Comparison of ENCODE assay signal across 34 cellular contexts in genomic region chr5:140791111-140791510, GRCh38. TPM values are rescaled to one million over a fixed set of nuclear protein-coding genes. Genes with fewer than 3 reads are reported as not detected.
"Had no signal": no experiment of that assay in that cellular context is flagged by ENCODE, and none has a peak within 500 bp of the region (broad histone marks: within the 10 kb centered on the region; RNA-seq: fewer than 3 reads in every experiment).

No MANE protein-coding gene starts in this region.

- H3K27me3 Mint-ChIP-seq: activated CD4-positive, alpha-beta T cell treated with anti-CD3 and anti-CD28 coated beads, Interleukin-2, amount 10 ng/mL, durations not matched to agents 24 days and 14 days had no signal

- H3K4me3 ChIP-seq: mucosa of descending colon, right atrium auricular region, smooth muscle cell, stomach, thyroid gland, upper lobe of left lung had no signal

- H3K27ac Mint-ChIP-seq: activated CD4-positive, alpha-beta memory T cell treated with anti-CD3 and anti-CD28 coated beads for 36 hours; activated CD4-positive, alpha-beta T cell treated with anti-CD3 and anti-CD28 coated beads, Interleukin-2, amount 10 ng/mL, durations not matched to agents 24 days and 14 days; activated naive CD4-positive, alpha-beta T cell treated with anti-CD3 and anti-CD28 coated beads for 36 hours; activated naive CD8-positive, alpha-beta T cell treated with anti-CD3 and anti-CD28 coated beads, Interleukin-2, amount 10 ng/mL, durations not matched to agents 7 days and 5 days; activated T-helper 1 cell treated with anti-CD3 and anti-CD28 coated beads, Interleukin-12 subunit alpha, Interleukin-12 subunit beta, Interleukin-2, Interleukin-4 antibody, amounts not matched to agents 30 ng/mL and 10 ng/mL and 1 ng/mL, durations not matched to agents 14 hours and 24 hours and 36 hours; natural killer cell treated with Interleukin-12 subunit alpha and Interleukin-12 subunit beta and Interleukin-15 and Interleukin-18, amount 100 ng/mL, for 72 hours; stimulated activated naive B cell treated with anti-CD40 and anti-IgM and Interleukin-4, amounts not matched to agents 10 μg/mL and 1 μg/mL and 100 μg/mL, for 72 hours had no signal

- H3K4me1 ChIP-seq: right atrium auricular region, stomach, thyroid gland, upper lobe of left lung had no signal

- H3K27me3 ChIP-seq: right atrium auricular region, thyroid gland, upper lobe of left lung had no signal

- H3K36me3 ChIP-seq: right atrium auricular region, stomach, thyroid gland, upper lobe of left lung had no signal

- ATAC-seq: activated CD4-positive, CD25-positive, alpha-beta regulatory T cell treated with anti-CD3 and anti-CD28 coated beads, Interleukin-2, amount 50 U/mL, for 24 hours; left cardiac atrium; left ventricle myocardium superior; mucosa of descending colon; natural killer cell treated with Interleukin-12 subunit alpha and Interleukin-12 subunit beta and Interleukin-15 and Interleukin-18, amount 100 ng/mL, for 72 hours; stimulated activated naive B cell treated with anti-CD40 and anti-IgM and Interleukin-4, amounts not matched to agents 10 μg/mL and 1 μg/mL and 100 μg/mL, for 72 hours had no signal

- DNase-seq: activated CD4-positive, alpha-beta memory T cell treated with anti-CD3 and anti-CD28 coated beads for 36 hours; activated CD4-positive, alpha-beta T cell treated with anti-CD3 and anti-CD28 coated beads, Interleukin-2, amount 10 ng/mL, durations not matched to agents 24 days and 14 days; activated CD8-positive, alpha-beta memory T cell treated with anti-CD3 and anti-CD28 coated beads, Interleukin-2, amount 50 U/mL, for 4 hours; activated effector memory CD4-positive, alpha-beta T cell treated with anti-CD3 and anti-CD28 coated beads, Interleukin-2, amount 50 U/mL, for 16 hours; activated naive CD4-positive, alpha-beta T cell treated with anti-CD3 and anti-CD28 coated beads for 36 hours; activated naive CD8-positive, alpha-beta T cell treated with anti-CD3 and anti-CD28 coated beads, Interleukin-2, amount 10 ng/mL, durations not matched to agents 7 days and 5 days; activated T-cell treated with anti-CD3 and anti-CD28 coated beads, Interleukin-2, amount 50 U/mL, for 1 hour; central memory CD4-positive, alpha-beta T cell; foreskin fibroblast; head of caudate nucleus; hippocampal formation; left cardiac atrium; left ventricle myocardium superior; mucosa of descending colon; stimulated activated CD4-positive, alpha-beta T cell treated with anti-CD3 and anti-CD28 coated beads, Interleukin-1b, Interleukin-23, amount 100 ng/mL, for 48 hours; stimulated activated CD4-positive, alpha-beta T cell treated with anti-CD3 and anti-CD28 coated beads, Interleukin-4, amount 100 ng/mL, for 4 hours; stimulated activated CD8-positive, alpha-beta memory T cell treated with anti-CD3 and anti-CD28 coated beads, Interleukin-4, amount 100 ng/mL, for 48 hours; stimulated activated naive B cell treated with anti-CD40 and anti-IgM and Interleukin-4, amounts not matched to agents 10 μg/mL and 1 μg/mL and 100 μg/mL, for 72 hours; stomach; thyroid gland; upper lobe of left lung had no signal

- H3K36me3 Mint-ChIP-seq: activated naive CD8-positive, alpha-beta T cell treated with anti-CD3 and anti-CD28 coated beads, Interleukin-2, amount 10 ng/mL, durations not matched to agents 7 days and 5 days had no signal

- H3K27ac ChIP-seq: right atrium auricular region, stomach, thyroid gland, upper lobe of left lung, VCaP had no signal

- H3K4me1 Mint-ChIP-seq: activated CD4-positive, alpha-beta T cell treated with anti-CD3 and anti-CD28 coated beads, Interleukin-2, amount 10 ng/mL, durations not matched to agents 24 days and 14 days; activated naive CD8-positive, alpha-beta T cell treated with anti-CD3 and anti-CD28 coated beads, Interleukin-2, amount 10 ng/mL, durations not matched to agents 7 days and 5 days; stimulated activated naive B cell treated with anti-CD40 and anti-IgM and Interleukin-4, amounts not matched to agents 10 μg/mL and 1 μg/mL and 100 μg/mL, for 72 hours had no signal

- H3K4me3 Mint-ChIP-seq: activated CD4-positive, alpha-beta memory T cell treated with anti-CD3 and anti-CD28 coated beads for 36 hours; activated CD4-positive, alpha-beta T cell treated with anti-CD3 and anti-CD28 coated beads, Interleukin-2, amount 10 ng/mL, durations not matched to agents 24 days and 14 days; activated naive CD4-positive, alpha-beta T cell treated with anti-CD3 and anti-CD28 coated beads for 36 hours; activated naive CD8-positive, alpha-beta T cell treated with anti-CD3 and anti-CD28 coated beads, Interleukin-2, amount 10 ng/mL, durations not matched to agents 7 days and 5 days; activated T-helper 1 cell treated with anti-CD3 and anti-CD28 coated beads, Interleukin-12 subunit alpha, Interleukin-12 subunit beta, Interleukin-2, Interleukin-4 antibody, amounts not matched to agents 30 ng/mL and 10 ng/mL and 1 ng/mL, durations not matched to agents 14 hours and 24 hours and 36 hours; natural killer cell treated with Interleukin-12 subunit alpha and Interleukin-12 subunit beta and Interleukin-15 and Interleukin-18, amount 100 ng/mL, for 72 hours; stimulated activated naive B cell treated with anti-CD40 and anti-IgM and Interleukin-4, amounts not matched to agents 10 μg/mL and 1 μg/mL and 100 μg/mL, for 72 hours had no signal

RNA-seq across cellular contexts. Expression of gene PCDHA2, which starts 3.5 kb away (rescaled TPM):
- total RNA-seq: activated CD4-positive, alpha-beta memory T cell treated with anti-CD3 and anti-CD28 coated beads for 36 hours; activated CD4-positive, alpha-beta T cell treated with anti-CD3 and anti-CD28 coated beads, Interleukin-2, amount 10 ng/mL, durations not matched to agents 24 days and 14 days; activated CD8-positive, alpha-beta memory T cell treated with anti-CD3 and anti-CD28 coated beads for 36 hours; activated naive CD4-positive, alpha-beta T cell treated with anti-CD3 and anti-CD28 coated beads for 36 hours; activated naive CD8-positive, alpha-beta T cell treated with anti-CD3 and anti-CD28 coated beads, Interleukin-2, amount 10 ng/mL, durations not matched to agents 7 days and 5 days; activated T-helper 1 cell treated with anti-CD3 and anti-CD28 coated beads, Interleukin-12 subunit alpha, Interleukin-12 subunit beta, Interleukin-2, Interleukin-4 antibody, amounts not matched to agents 30 ng/mL and 10 ng/mL and 1 ng/mL, durations not matched to agents 14 hours and 24 hours and 36 hours; endothelial cell of umbilical vein; left cardiac atrium; left ventricle myocardium superior; mesenteric fat pad; myocyte; natural killer cell treated with Interleukin-12 subunit alpha and Interleukin-12 subunit beta and Interleukin-15 and Interleukin-18, amount 100 ng/mL, for 72 hours had no signal

RNA-seq across cellular contexts. Expression of gene PCDHA1, which starts 5.2 kb away (rescaled TPM):
- total RNA-seq: activated CD4-positive, alpha-beta memory T cell treated with anti-CD3 and anti-CD28 coated beads for 36 hours; activated CD4-positive, alpha-beta T cell treated with anti-CD3 and anti-CD28 coated beads, Interleukin-2, amount 10 ng/mL, durations not matched to agents 24 days and 14 days; activated CD8-positive, alpha-beta memory T cell treated with anti-CD3 and anti-CD28 coated beads for 36 hours; activated naive CD4-positive, alpha-beta T cell treated with anti-CD3 and anti-CD28 coated beads for 36 hours; activated naive CD8-positive, alpha-beta T cell treated with anti-CD3 and anti-CD28 coated beads, Interleukin-2, amount 10 ng/mL, durations not matched to agents 7 days and 5 days; activated T-helper 1 cell treated with anti-CD3 and anti-CD28 coated beads, Interleukin-12 subunit alpha, Interleukin-12 subunit beta, Interleukin-2, Interleukin-4 antibody, amounts not matched to agents 30 ng/mL and 10 ng/mL and 1 ng/mL, durations not matched to agents 14 hours and 24 hours and 36 hours; astrocyte; endothelial cell of umbilical vein; left cardiac atrium; left ventricle myocardium superior; mesenteric fat pad; myocyte; natural killer cell treated with Interleukin-12 subunit alpha and Interleukin-12 subunit beta and Interleukin-15 and Interleukin-18, amount 100 ng/mL, for 72 hours; omental fat pad; pulmonary artery endothelial cell; right atrium auricular region; smooth muscle cell had no signal

RNA-seq across cellular contexts. Expression of gene PCDHA3, which starts 9.7 kb away (rescaled TPM):
- total RNA-seq: activated CD4-positive, alpha-beta memory T cell treated with anti-CD3 and anti-CD28 coated beads for 36 hours; activated CD4-positive, alpha-beta T cell treated with anti-CD3 and anti-CD28 coated beads, Interleukin-2, amount 10 ng/mL, durations not matched to agents 24 days and 14 days; activated CD8-positive, alpha-beta memory T cell treated with anti-CD3 and anti-CD28 coated beads for 36 hours; activated naive CD4-positive, alpha-beta T cell treated with anti-CD3 and anti-CD28 coated beads for 36 hours; activated naive CD8-positive, alpha-beta T cell treated with anti-CD3 and anti-CD28 coated beads, Interleukin-2, amount 10 ng/mL, durations not matched to agents 7 days and 5 days; activated T-helper 1 cell treated with anti-CD3 and anti-CD28 coated beads, Interleukin-12 subunit alpha, Interleukin-12 subunit beta, Interleukin-2, Interleukin-4 antibody, amounts not matched to agents 30 ng/mL and 10 ng/mL and 1 ng/mL, durations not matched to agents 14 hours and 24 hours and 36 hours; natural killer cell treated with Interleukin-12 subunit alpha and Interleukin-12 subunit beta and Interleukin-15 and Interleukin-18, amount 100 ng/mL, for 72 hours had no signal

RNA-seq across cellular contexts. Expression of gene PCDHA4, which starts 15.8 kb away (rescaled TPM):
- total RNA-seq: activated CD4-positive, alpha-beta memory T cell treated with anti-CD3 and anti-CD28 coated beads for 36 hours; activated CD4-positive, alpha-beta T cell treated with anti-CD3 and anti-CD28 coated beads, Interleukin-2, amount 10 ng/mL, durations not matched to agents 24 days and 14 days; activated CD8-positive, alpha-beta memory T cell treated with anti-CD3 and anti-CD28 coated beads for 36 hours; activated naive CD4-positive, alpha-beta T cell treated with anti-CD3 and anti-CD28 coated beads for 36 hours; activated naive CD8-positive, alpha-beta T cell treated with anti-CD3 and anti-CD28 coated beads, Interleukin-2, amount 10 ng/mL, durations not matched to agents 7 days and 5 days; activated T-helper 1 cell treated with anti-CD3 and anti-CD28 coated beads, Interleukin-12 subunit alpha, Interleukin-12 subunit beta, Interleukin-2, Interleukin-4 antibody, amounts not matched to agents 30 ng/mL and 10 ng/mL and 1 ng/mL, durations not matched to agents 14 hours and 24 hours and 36 hours; natural killer cell treated with Interleukin-12 subunit alpha and Interleukin-12 subunit beta and Interleukin-15 and Interleukin-18, amount 100 ng/mL, for 72 hours had no signal

RNA-seq across cellular contexts. Expression of gene PCDHA5, which starts 30.3 kb away (rescaled TPM):
- total RNA-seq: activated CD4-positive, alpha-beta memory T cell treated with anti-CD3 and anti-CD28 coated beads for 36 hours; activated CD4-positive, alpha-beta T cell treated with anti-CD3 and anti-CD28 coated beads, Interleukin-2, amount 10 ng/mL, durations not matched to agents 24 days and 14 days; activated CD8-positive, alpha-beta memory T cell treated with anti-CD3 and anti-CD28 coated beads for 36 hours; activated naive CD4-positive, alpha-beta T cell treated with anti-CD3 and anti-CD28 coated beads for 36 hours; activated naive CD8-positive, alpha-beta T cell treated with anti-CD3 and anti-CD28 coated beads, Interleukin-2, amount 10 ng/mL, durations not matched to agents 7 days and 5 days; activated T-helper 1 cell treated with anti-CD3 and anti-CD28 coated beads, Interleukin-12 subunit alpha, Interleukin-12 subunit beta, Interleukin-2, Interleukin-4 antibody, amounts not matched to agents 30 ng/mL and 10 ng/mL and 1 ng/mL, durations not matched to agents 14 hours and 24 hours and 36 hours; endothelial cell of umbilical vein; left ventricle myocardium superior; natural killer cell treated with Interleukin-12 subunit alpha and Interleukin-12 subunit beta and Interleukin-15 and Interleukin-18, amount 100 ng/mL, for 72 hours had no signal
